8 cellular contexts compared by ENCODE assay signal in the genomic region with DNA sequence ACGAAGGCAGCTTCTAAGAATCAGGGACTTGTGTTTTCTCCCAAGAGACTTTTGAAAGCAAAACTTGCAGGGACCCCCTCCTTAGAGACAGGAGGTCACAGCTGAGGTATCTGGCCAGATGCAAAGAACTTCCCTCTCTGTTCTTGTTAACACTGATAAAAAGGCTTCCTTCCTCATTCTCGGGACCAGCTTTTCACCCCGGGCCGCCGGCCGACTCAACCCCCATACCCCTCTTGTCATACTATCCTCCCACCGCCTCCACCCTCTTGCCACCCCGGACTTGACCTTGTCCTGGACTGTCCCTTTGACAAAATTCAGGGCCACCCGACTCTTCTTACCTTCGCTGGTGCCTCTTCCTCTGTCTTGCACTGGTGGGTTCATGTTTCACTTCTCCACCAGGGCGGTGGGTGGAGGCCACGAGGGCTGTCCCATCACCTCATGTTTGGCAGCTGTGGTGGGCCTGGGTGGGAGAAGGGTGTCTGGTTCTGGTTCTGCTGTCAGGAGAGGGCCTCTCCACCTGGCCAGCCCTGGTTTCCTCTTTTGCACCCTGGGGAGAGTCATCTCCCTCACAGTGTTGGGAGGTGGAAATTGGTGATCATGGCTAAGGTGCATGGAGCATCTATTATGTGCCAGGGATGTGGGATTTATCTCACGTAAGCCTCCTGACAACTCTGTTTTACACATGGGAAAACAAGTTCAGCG. TPM values are rescaled to one million over a fixed set of nuclear protein-coding genes. Genes with fewer than 3 reads are reported as not detected.
A peak's percentile ranks its signal among the peaks of the same experiment; 100 is the strongest.
DNase-seq lines count a peak whose midpoint lies in the region; ATAC-seq and TF ChIP-seq lines count a peak whose summit lies in the region.

No MANE protein-coding gene starts in this region.

- H3K36me3 Mint-ChIP-seq in activated naive CD4-positive, alpha-beta T cell treated with anti-CD3 and anti-CD28 coated beads, Interleukin-2, amount 10 ng/mL, durations not matched to agents 7 days and 5 days, result no peaks in the 10 kb centered on the region
- no peaks in the 10 kb centered on the region for H3K36me3 Mint-ChIP-seq in activated naive CD4-positive, alpha-beta T cell treated with anti-CD3 and anti-CD28 coated beads for 36 hours (ENCODE audit: low read depth)
- peaks cover 3% of the 10 kb centered on the region for H3K36me3 Mint-ChIP-seq in T-helper 17 cell (ENCODE audit: low read depth)

- 56 to 58% methylated on average over 14 of the region's 14 CpGs for WGBS in upper lobe of left lung, 2 donors

- peak overlapping the region; percentile 77 for H3K27ac Mint-ChIP-seq in activated naive CD4-positive, alpha-beta T cell treated with anti-CD3 and anti-CD28 coated beads, Interleukin-2, amount 10 ng/mL, durations not matched to agents 7 days and 5 days
- H3K27ac Mint-ChIP-seq in activated naive CD4-positive, alpha-beta T cell treated with anti-CD3 and anti-CD28 coated beads for 36 hours, result no peak overlapping the region
- peak overlapping the region; percentile 73 for H3K27ac Mint-ChIP-seq in T-helper 17 cell

- no peak overlapping the region for H3K4me3 Mint-ChIP-seq in activated naive CD4-positive, alpha-beta T cell treated with anti-CD3 and anti-CD28 coated beads, Interleukin-2, amount 10 ng/mL, durations not matched to agents 7 days and 5 days
- H3K4me3 Mint-ChIP-seq in activated naive CD4-positive, alpha-beta T cell treated with anti-CD3 and anti-CD28 coated beads for 36 hours, result no peak overlapping the region
- H3K4me3 Mint-ChIP-seq in T-helper 17 cell, result no peak overlapping the region

- H3K27me3 Mint-ChIP-seq in activated naive CD4-positive, alpha-beta T cell treated with anti-CD3 and anti-CD28 coated beads, Interleukin-2, amount 10 ng/mL, durations not matched to agents 7 days and 5 days, result peaks cover 27% of the 10 kb centered on the region
- peaks cover 13% of the 10 kb centered on the region for H3K27me3 Mint-ChIP-seq in activated naive CD4-positive, alpha-beta T cell treated with anti-CD3 and anti-CD28 coated beads for 36 hours (ENCODE audit: low read depth)
- no peaks in the 10 kb centered on the region for H3K27me3 Mint-ChIP-seq in T-helper 17 cell

- H3K4me3 ChIP-seq in upper lobe of left lung, result no peak overlapping the region

- H3K27me3 ChIP-seq in upper lobe of left lung, result no peaks in the 10 kb centered on the region

- no peaks in the 10 kb centered on the region for H3K36me3 ChIP-seq in upper lobe of left lung

- no peak for TF ChIP-seq EP300 in upper lobe of left lung (IDR thresholded peaks at IDR 0.05)

- intact Hi-C loops in activated naive CD4-positive, alpha-beta T cell treated with anti-CD3 and anti-CD28 coated beads for 36 hours (cut with micrococcal nuclease), result no loop called here

- H3K4me1 ChIP-seq in upper lobe of left lung, result peaks cover 14 to 38% (median 15%) of the 10 kb centered on the region in 4 donors

- TF ChIP-seq CTCF in upper lobe of left lung (IDR thresholded peaks at IDR 0.05), result no peak

- H3K4me1 Mint-ChIP-seq in activated naive CD4-positive, alpha-beta T cell treated with anti-CD3 and anti-CD28 coated beads, Interleukin-2, amount 10 ng/mL, durations not matched to agents 7 days and 5 days, result peaks cover 75% of the 10 kb centered on the region
- peaks cover 30% of the 10 kb centered on the region for H3K4me1 Mint-ChIP-seq in activated naive CD4-positive, alpha-beta T cell treated with anti-CD3 and anti-CD28 coated beads for 36 hours (ENCODE audit: low read depth)
- peaks cover 41% of the 10 kb centered on the region for H3K4me1 Mint-ChIP-seq in T-helper 17 cell

- no peaks in the 10 kb centered on the region for H3K9me3 Mint-ChIP-seq in activated naive CD4-positive, alpha-beta T cell treated with anti-CD3 and anti-CD28 coated beads, Interleukin-2, amount 10 ng/mL, durations not matched to agents 7 days and 5 days
- no peaks in the 10 kb centered on the region for H3K9me3 Mint-ChIP-seq in activated naive CD4-positive, alpha-beta T cell treated with anti-CD3 and anti-CD28 coated beads for 36 hours

- TF ChIP-seq POLR2A in upper lobe of left lung (IDR thresholded peaks at IDR 0.05), result no peak

- CTCF ChIA-PET in activated naive CD4-positive, alpha-beta T cell treated with anti-CD3 and anti-CD28 coated beads, Interleukin-2, amount 10 ng/mL, durations not matched to agents 7 days and 5 days (lab: Charles Lee), result interaction anchor here (0.6 to 1.7 kb wide), 7 partner anchors 8 to 300 kb away, joined by 3 to 5 read pairs (median 3); no protein-coding TSS in a partner anchor
- CTCF ChIA-PET in activated naive CD4-positive, alpha-beta T cell treated with anti-CD3 and anti-CD28 coated beads for 36 hours (lab: Charles Lee), result interaction anchor here (0.6 to 1.6 kb wide), 5 partner anchors 10 to 307 kb away, joined by 3 to 4 read pairs (median 3); no protein-coding TSS in a partner anchor

- H3K9me3 ChIP-seq in T-helper 17 cell (ENCODE audit: control insufficient read depth, low read length, poor library complexity, severe bottlenecking) (no peaks in the 10 kb centered on the region), upper lobe of left lung (no peaks in the 10 kb centered on the region)

- ATAC-seq in HG03025 (IDR thresholded peaks at IDR 0.05; ENCODE audit: low FRiP score, unreplicated experiment), result peak; percentile 55
- ATAC-seq in T-helper 17 cell, result peak; percentile 12
- peak; percentile 44 to 65 for ATAC-seq in upper lobe of left lung (ENCODE audit: low FRiP score in 2 of 2)
- ATAC-seq in SK-N-SH treated with all-trans-retinoic acid at 6 μM for 48 hours, result no peak

- H3K27ac ChIP-seq in upper lobe of left lung, result peak overlapping the region in 3 of 4 donors; percentile 37 to 69 (median 59)

- no peak for DNase-seq in activated naive CD4-positive, alpha-beta T cell treated with anti-CD3 and anti-CD28 coated beads, Interleukin-2, amount 10 ng/mL, durations not matched to agents 7 days and 5 days
- DNase-seq in activated naive CD4-positive, alpha-beta T cell treated with anti-CD3 and anti-CD28 coated beads for 36 hours, result no peak
- DNase-seq in T-helper 17 cell (no peak), upper lobe of left lung (peak; percentile 48 to 79), HPDE6-E6E7 (ENCODE audit: extremely low spot score) (no peak), NCI-H1930 (lab: John Stamatoyannopoulos, UW) (no peak)

TF ChIP-seq in SK-N-SH treated with all-trans-retinoic acid at 6 μM for 48 hours, 23 proteins besides CTCF, POLR2A, EP300 and RAD21:
- no peak for TF ChIP-seq ISL1 (CRISPR knock-in tag; IDR thresholded peaks at IDR 0.05)
- no peak for TF ChIP-seq ZFP3 (CRISPR knock-in tag; IDR thresholded peaks at IDR 0.05)
- no peak for TF ChIP-seq ZNF70 (CRISPR knock-in tag; IDR thresholded peaks at IDR 0.05)
- TF ChIP-seq ZFP30 (CRISPR knock-in tag; IDR thresholded peaks at IDR 0.05), result no peak
- TF ChIP-seq, protein P1, sequence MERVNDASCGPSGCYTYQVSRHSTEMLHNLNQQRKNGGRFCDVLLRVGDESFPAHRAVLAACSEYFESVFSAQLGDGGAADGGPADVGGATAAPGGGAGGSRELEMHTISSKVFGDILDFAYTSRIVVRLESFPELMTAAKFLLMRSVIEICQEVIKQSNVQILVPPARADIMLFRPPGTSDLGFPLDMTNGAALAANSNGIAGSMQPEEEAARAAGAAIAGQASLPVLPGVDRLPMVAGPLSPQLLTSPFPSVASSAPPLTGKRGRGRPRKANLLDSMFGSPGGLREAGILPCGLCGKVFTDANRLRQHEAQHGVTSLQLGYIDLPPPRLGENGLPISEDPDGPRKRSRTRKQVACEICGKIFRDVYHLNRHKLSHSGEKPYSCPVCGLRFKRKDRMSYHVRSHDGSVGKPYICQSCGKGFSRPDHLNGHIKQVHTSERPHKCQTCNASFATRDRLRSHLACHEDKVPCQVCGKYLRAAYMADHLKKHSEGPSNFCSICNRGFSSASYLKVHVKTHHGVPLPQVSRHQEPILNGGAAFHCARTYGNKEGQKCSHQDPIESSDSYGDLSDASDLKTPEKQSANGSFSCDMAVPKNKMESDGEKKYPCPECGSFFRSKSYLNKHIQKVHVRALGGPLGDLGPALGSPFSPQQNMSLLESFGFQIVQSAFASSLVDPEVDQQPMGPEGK (CRISPR knock-in tag; IDR thresholded peaks at IDR 0.05; ENCODE audit: borderline replicate concordance), result no peak
- no peak for TF ChIP-seq ZNF8 (CRISPR knock-in tag; IDR thresholded peaks at IDR 0.05)
- TF ChIP-seq TCF4 (CRISPR knock-in tag; IDR thresholded peaks at IDR 0.05; ENCODE audit: borderline replicate concordance), result no peak
- TF ChIP-seq ZNF565 (CRISPR knock-in tag; conservative IDR thresholded peaks at IDR 0.05; ENCODE audit: low read depth), result no peak

RNA-seq across cellular contexts. Expression of a gene that starts 32.5 kb away (rescaled TPM):
- 10 to 100 TPM; 98.0 to 98.2 TPM for total RNA-seq in activated naive CD4-positive, alpha-beta T cell treated with anti-CD3 and anti-CD28 coated beads for 36 hours
- total RNA-seq in T-helper 17 cell, result 100 to 1,000 TPM; 295 to 329 TPM
- total RNA-seq in upper lobe of left lung, result 100 to 1,000 TPM in 1 of 6 donors, 10 to 100 TPM in 5; 58.7 to 129 (median 78.6) TPM

Comparison
In these comparisons a context has a peak if more than half of its experiments do, and no peak if none do; other contexts are left out.
1. DNase-seq: peak in upper lobe of left lung (2 of 2); none in activated naive CD4-positive, alpha-beta T cell treated with anti-CD3 and anti-CD28 coated beads, Interleukin-2, amount 10 ng/mL, durations not matched to agents 7 days and 5 days (single experiment), activated naive CD4-positive, alpha-beta T cell treated with anti-CD3 and anti-CD28 coated beads for 36 hours (single experiment), T-helper 17 cell (0 of 3), HPDE6-E6E7 (single experiment) and NCI-H1930 (0 of 2).